ENCODE assay signal across 9 cellular contexts in the genomic region with DNA sequence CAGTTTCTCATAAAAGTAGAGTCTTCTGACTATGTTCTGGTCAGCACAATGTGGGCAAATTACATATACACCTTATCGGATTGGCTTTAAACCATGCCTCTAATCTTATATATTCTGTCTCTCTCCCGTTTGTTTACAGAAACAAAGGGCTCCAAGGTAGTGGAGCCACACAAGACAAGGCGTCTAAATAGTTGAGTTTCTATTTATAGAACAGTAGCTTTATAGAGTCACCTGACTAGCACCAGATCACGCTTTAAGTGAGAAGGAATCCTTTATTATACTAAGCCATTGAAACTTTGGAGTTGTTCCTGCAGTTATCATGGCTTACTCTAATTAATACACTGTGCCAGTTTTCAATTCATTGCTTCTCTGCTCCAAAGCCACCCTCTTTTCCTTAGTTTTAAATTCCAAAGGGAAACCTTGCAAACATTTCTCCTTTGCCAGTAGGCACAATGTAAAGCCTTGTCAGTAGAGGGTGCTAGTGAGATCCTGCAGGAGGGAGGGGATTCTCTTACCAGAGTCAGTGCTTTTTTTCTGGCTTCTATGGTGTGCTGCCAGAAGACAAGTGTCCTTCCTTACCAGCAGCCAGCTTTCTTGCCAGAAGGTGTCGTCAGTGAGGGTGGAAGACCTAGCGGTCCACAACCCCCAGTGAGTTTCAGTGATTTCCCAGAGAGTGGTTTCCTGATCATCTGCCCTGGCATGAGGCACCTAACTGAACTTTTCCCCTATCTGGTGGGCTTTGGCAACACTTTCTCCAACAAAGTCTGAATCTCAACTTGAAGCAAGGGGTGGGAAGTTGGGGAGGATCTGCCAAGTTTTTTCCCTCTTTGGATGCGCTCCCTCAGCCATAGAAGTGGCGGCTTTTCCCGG.
DNase-seq lines count a peak whose midpoint lies in the region; ATAC-seq and TF ChIP-seq lines count a peak whose summit lies in the region.
"Had no signal": no experiment of that assay in that cellular context is flagged by ENCODE, and none has a peak within 500 bp of the region (broad histone marks: within the 10 kb centered on the region; RNA-seq: fewer than 3 reads in every experiment).

No MANE protein-coding gene starts in this region.

- WGBS in gastroesophageal sphincter (ENCODE audit: low coverage in 1 of 2), 2 donors: 74 to 76% methylated on average over 8 of the region's 9 CpGs

- DNase-seq in activated effector memory CD4-positive, alpha-beta T cell treated with Interleukin-2 at 50 U/mL for 16 hours: peak; percentile 0
- DNase-seq in activated effector memory CD4-positive, alpha-beta T cell treated with anti-CD3 and anti-CD28 coated beads, Interleukin-2, amount 50 U/mL, for 16 hours: no peak
- DNase-seq in GM20000 (ENCODE audit: low spot score) (peak; percentile 55), RKO (ENCODE audit: low spot score) (peak; percentile 57), brain microvascular endothelial cell (peak; percentile 69), mucosa of descending colon (peak in 2 of 3 donors; percentile 24 to 41)

- peak; percentile 55 for TF ChIP-seq CTCF in GM20000 (IDR thresholded peaks at IDR 0.05; ENCODE audit: extremely low read depth, missing control alignments)
- peak; percentile 81 for TF ChIP-seq CTCF in brain microvascular endothelial cell (IDR thresholded peaks at IDR 0.05; ENCODE audit: low read depth, low read length, missing control alignments)
- TF ChIP-seq CTCF in mucosa of descending colon (IDR thresholded peaks at IDR 0.05): peak; percentile 43
- TF ChIP-seq CTCF in gastroesophageal sphincter (IDR thresholded peaks at IDR 0.05): peak in 1 of 4 experiments; percentile 26

- H3K27me3 ChIP-seq in brain microvascular endothelial cell (replicated peaks) (no peaks in the 10 kb centered on the region), gastroesophageal sphincter (no peaks in the 10 kb centered on the region)

- TF ChIP-seq POLR2A in gastroesophageal sphincter (IDR thresholded peaks at IDR 0.05): no peak

- H3K36me3 ChIP-seq in brain microvascular endothelial cell (replicated peaks): no peaks in the 10 kb centered on the region
- H3K36me3 ChIP-seq in mucosa of descending colon (ENCODE audit: low read depth): no peaks in the 10 kb centered on the region
- no peaks in the 10 kb centered on the region for H3K36me3 ChIP-seq in gastroesophageal sphincter

- H3K27ac ChIP-seq in brain microvascular endothelial cell (no peak overlapping the region), gastroesophageal sphincter (no peak overlapping the region)

- H3K4me1 ChIP-seq in mucosa of descending colon (ENCODE audit: low read depth) (peaks cover 6% of the 10 kb centered on the region), gastroesophageal sphincter (no peaks in the 10 kb centered on the region)

- peak; percentile 87 for ATAC-seq in HG03469 (IDR thresholded peaks at IDR 0.05; ENCODE audit: unreplicated experiment)
- peak; percentile 87 for ATAC-seq in mucosa of descending colon
- no peak for ATAC-seq in gastroesophageal sphincter
- ATAC-seq: right cardiac atrium had no signal

- TF ChIP-seq EP300 in gastroesophageal sphincter (IDR thresholded peaks at IDR 0.05): no peak

- in situ Hi-C loops in brain microvascular endothelial cell (cut with HindIII; ENCODE audit: low pct_ligation_motif_present, low sequenced_read_pairs): no loop called here

- intact Hi-C loops in mucosa of descending colon (cut with DNase I, micrococcal nuclease): no loop called here

- H3K4me3 ChIP-seq in brain microvascular endothelial cell (ENCODE audit: low read depth, low read length) (no peak overlapping the region), mucosa of descending colon (no peak overlapping the region), gastroesophageal sphincter (no peak overlapping the region)

- no peaks in the 10 kb centered on the region for H3K9me3 ChIP-seq in mucosa of descending colon
- H3K9me3 ChIP-seq in gastroesophageal sphincter: no peaks in the 10 kb centered on the region
